In genomic region chr2:169609264-169609663, GRCh38 we compare ENCODE assay signal across 32 cellular contexts.
"Had no signal": no experiment of that assay in that cellular context is flagged by ENCODE, and none has a peak within 500 bp of the region (broad histone marks: within the 10 kb centered on the region; RNA-seq: fewer than 3 reads in every experiment).

No MANE protein-coding gene starts in this region.

- H3K27me3 ChIP-seq: brain microvascular endothelial cell, cardiac muscle cell, SJCRH30 had no signal

- H3K4me3 ChIP-seq: cardiac muscle cell, SJCRH30, SK-N-MC had no signal

- H3K9ac ChIP-seq: KMS-11 had no signal

- H3K9me3 ChIP-seq: SJCRH30 had no signal

- H3K27ac Mint-ChIP-seq: activated CD4-positive, alpha-beta memory T cell treated with anti-CD3 and anti-CD28 coated beads, Interleukin-2, amount 10 ng/mL, durations not matched to agents 7 days and 5 days; activated naive CD8-positive, alpha-beta T cell treated with anti-CD3 and anti-CD28 coated beads for 36 hours; activated T-helper 17 cell treated with anti-CD3 and anti-CD28 coated beads, Interleukin-2, amount 50 U/mL, for 72 hours had no signal

- ATAC-seq: activated T-cell treated with anti-CD3 and anti-CD28 coated beads, Interleukin-2, amount 50 U/mL, for 72 hours; activated T-helper 17 cell treated with anti-CD3 and anti-CD28 coated beads, Interleukin-2, amount 50 U/mL, for 72 hours had no signal

- H3K27ac ChIP-seq: brain microvascular endothelial cell, cardiac muscle cell, KMS-11, SJCRH30, SK-N-MC, WERI-Rb-1 had no signal

- H3K4me1 Mint-ChIP-seq: activated CD4-positive, alpha-beta memory T cell treated with anti-CD3 and anti-CD28 coated beads, Interleukin-2, amount 10 ng/mL, durations not matched to agents 7 days and 5 days; activated T-helper 17 cell treated with anti-CD3 and anti-CD28 coated beads, Interleukin-2, amount 50 U/mL, for 72 hours had no signal

- H3K4me3 Mint-ChIP-seq: activated CD4-positive, alpha-beta memory T cell treated with anti-CD3 and anti-CD28 coated beads, Interleukin-2, amount 10 ng/mL, durations not matched to agents 7 days and 5 days; activated naive CD8-positive, alpha-beta T cell treated with anti-CD3 and anti-CD28 coated beads for 36 hours; activated T-cell treated with anti-CD3 and anti-CD28 coated beads, Interleukin-2, amount 50 U/mL, for 72 hours; activated T-helper 17 cell treated with anti-CD3 and anti-CD28 coated beads, Interleukin-2, amount 50 U/mL, for 72 hours; central memory CD8-positive, alpha-beta T cell had no signal

- H3K9me3 Mint-ChIP-seq: activated CD4-positive, alpha-beta memory T cell treated with anti-CD3 and anti-CD28 coated beads, Interleukin-2, amount 10 ng/mL, durations not matched to agents 7 days and 5 days; activated naive CD8-positive, alpha-beta T cell treated with anti-CD3 and anti-CD28 coated beads for 36 hours; activated T-cell treated with anti-CD3 and anti-CD28 coated beads, Interleukin-2, amount 50 U/mL, for 72 hours; activated T-helper 17 cell treated with anti-CD3 and anti-CD28 coated beads, Interleukin-2, amount 50 U/mL, for 72 hours; central memory CD8-positive, alpha-beta T cell had no signal

- H3K27me3 Mint-ChIP-seq: activated CD4-positive, alpha-beta memory T cell treated with anti-CD3 and anti-CD28 coated beads, Interleukin-2, amount 10 ng/mL, durations not matched to agents 7 days and 5 days; activated naive CD8-positive, alpha-beta T cell treated with anti-CD3 and anti-CD28 coated beads for 36 hours; activated T-helper 17 cell treated with anti-CD3 and anti-CD28 coated beads, Interleukin-2, amount 50 U/mL, for 72 hours; central memory CD8-positive, alpha-beta T cell had no signal

- DNase-seq: activated CD4-positive, alpha-beta memory T cell treated with anti-CD3 and anti-CD28 coated beads, Interleukin-2, amount 10 ng/mL, durations not matched to agents 7 days and 5 days; activated CD4-positive, alpha-beta T cell treated with anti-CD3 and anti-CD28 coated beads for 1 hour; activated CD4-positive, alpha-beta T cell treated with anti-CD3 and anti-CD28 coated beads for 48 hours; activated CD4-positive, CD25-positive, alpha-beta regulatory T cell; activated effector memory CD4-positive, alpha-beta T cell treated with anti-CD3 and anti-CD28 coated beads, Interleukin-2, amount 50 U/mL, for 16 hours; activated naive CD4-positive, alpha-beta T cell; activated naive CD4-positive, alpha-beta T cell treated with anti-CD3 and anti-CD28 coated beads, Interleukin-2, amount 50 U/mL, for 16 hours; activated naive CD8-positive, alpha-beta T cell treated with anti-CD3 and anti-CD28 coated beads for 36 hours; activated T-cell treated with anti-CD3 and anti-CD28 coated beads, Interleukin-2, amount 50 U/mL, for 1 hour; activated T-cell treated with anti-CD3 and anti-CD28 coated beads, Interleukin-2, amount 50 U/mL, for 72 hours; amniotic stem cell; aorta; brain microvascular endothelial cell; NCI-H1105; NCI-H1417 treated with DMSO at 0.1 percent for 48 hours; NCI-H187 treated with DMSO at 0.1 percent for 48 hours; NCI-H2081; NCI-H2171 treated with DMSO at 0.1 percent for 48 hours; NCI-H2227 treated with DMSO at 0.1 percent for 48 hours; NCI-H446; NCI-H510A treated with DMSO at 0.1 percent for 48 hours; NCI-H526 treated with DMSO at 0.1 percent for 48 hours; OCI-M1; SHP77; SJCRH30; T1000; WERI-Rb-1 had no signal

- H3K4me1 ChIP-seq: SJCRH30 had no signal

- H3K4me2 ChIP-seq: KMS-11 had no signal
